1 cellular context compared by ENCODE assay signal in the genomic region with DNA sequence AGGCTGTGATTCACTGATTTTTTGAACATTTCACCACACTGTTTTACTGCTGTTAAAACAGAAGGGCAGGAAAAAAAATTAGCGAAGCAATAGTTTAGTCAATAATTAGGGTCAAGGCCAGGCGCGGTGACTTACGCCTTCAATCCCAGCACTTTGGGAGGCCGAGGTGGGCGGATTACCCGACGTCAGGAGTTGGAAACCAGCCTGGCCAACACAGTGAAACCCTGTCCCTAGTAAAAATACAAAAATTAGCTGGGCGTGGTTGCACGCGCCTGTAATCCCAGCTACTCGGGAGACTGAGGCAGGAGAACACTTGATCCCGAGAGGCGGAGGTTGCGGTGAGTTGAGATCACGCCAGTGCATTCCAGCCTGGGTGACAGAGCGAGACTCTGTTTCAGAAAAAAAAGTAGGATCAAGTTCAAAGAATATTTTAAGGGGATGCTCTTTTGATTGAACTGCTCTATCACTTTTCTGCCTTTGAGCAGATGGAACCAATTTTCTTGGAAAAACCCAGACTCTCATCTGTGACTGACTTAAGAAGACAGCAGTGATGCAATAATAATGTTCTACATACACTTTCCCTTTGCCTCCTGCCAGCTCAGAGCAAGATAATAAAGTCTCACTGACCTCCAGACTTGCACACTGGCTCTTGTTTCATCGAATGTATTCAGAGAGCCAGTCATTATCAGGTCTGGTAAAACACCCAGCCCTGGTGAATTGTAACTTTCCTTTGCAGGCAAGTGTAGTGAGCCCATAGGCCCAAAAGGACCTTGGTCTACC.
TF ChIP-seq lines count a peak whose summit lies in the region.

No MANE protein-coding gene starts in this region.

TF ChIP-seq in SK-N-SH treated with all-trans-retinoic acid at 6 μM for 48 hours, 23 proteins besides CTCF, POLR2A, EP300 and RAD21 (continued from another document):
- TF ChIP-seq, protein P1, sequence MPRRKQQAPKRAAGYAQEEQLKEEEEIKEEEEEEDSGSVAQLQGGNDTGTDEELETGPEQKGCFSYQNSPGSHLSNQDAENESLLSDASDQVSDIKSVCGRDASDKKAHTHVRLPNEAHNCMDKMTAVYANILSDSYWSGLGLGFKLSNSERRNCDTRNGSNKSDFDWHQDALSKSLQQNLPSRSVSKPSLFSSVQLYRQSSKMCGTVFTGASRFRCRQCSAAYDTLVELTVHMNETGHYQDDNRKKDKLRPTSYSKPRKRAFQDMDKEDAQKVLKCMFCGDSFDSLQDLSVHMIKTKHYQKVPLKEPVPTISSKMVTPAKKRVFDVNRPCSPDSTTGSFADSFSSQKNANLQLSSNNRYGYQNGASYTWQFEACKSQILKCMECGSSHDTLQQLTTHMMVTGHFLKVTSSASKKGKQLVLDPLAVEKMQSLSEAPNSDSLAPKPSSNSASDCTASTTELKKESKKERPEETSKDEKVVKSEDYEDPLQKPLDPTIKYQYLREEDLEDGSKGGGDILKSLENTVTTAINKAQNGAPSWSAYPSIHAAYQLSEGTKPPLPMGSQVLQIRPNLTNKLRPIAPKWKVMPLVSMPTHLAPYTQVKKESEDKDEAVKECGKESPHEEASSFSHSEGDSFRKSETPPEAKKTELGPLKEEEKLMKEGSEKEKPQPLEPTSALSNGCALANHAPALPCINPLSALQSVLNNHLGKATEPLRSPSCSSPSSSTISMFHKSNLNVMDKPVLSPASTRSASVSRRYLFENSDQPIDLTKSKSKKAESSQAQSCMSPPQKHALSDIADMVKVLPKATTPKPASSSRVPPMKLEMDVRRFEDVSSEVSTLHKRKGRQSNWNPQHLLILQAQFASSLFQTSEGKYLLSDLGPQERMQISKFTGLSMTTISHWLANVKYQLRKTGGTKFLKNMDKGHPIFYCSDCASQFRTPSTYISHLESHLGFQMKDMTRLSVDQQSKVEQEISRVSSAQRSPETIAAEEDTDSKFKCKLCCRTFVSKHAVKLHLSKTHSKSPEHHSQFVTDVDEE (CRISPR knock-in tag; IDR thresholded peaks at IDR 0.05): no peak
- TF ChIP-seq ZNF565 (CRISPR knock-in tag; conservative IDR thresholded peaks at IDR 0.05; ENCODE audit: low read depth) (no peak), OSR1 (CRISPR knock-in tag; IDR thresholded peaks at IDR 0.05) (no peak), RARB (CRISPR knock-in tag; IDR thresholded peaks at IDR 0.05) (no peak), CSDC2 (CRISPR knock-in tag; IDR thresholded peaks at IDR 0.05) (no peak)
